ENCODE assay signal across 8 cellular contexts in the genomic region with DNA sequence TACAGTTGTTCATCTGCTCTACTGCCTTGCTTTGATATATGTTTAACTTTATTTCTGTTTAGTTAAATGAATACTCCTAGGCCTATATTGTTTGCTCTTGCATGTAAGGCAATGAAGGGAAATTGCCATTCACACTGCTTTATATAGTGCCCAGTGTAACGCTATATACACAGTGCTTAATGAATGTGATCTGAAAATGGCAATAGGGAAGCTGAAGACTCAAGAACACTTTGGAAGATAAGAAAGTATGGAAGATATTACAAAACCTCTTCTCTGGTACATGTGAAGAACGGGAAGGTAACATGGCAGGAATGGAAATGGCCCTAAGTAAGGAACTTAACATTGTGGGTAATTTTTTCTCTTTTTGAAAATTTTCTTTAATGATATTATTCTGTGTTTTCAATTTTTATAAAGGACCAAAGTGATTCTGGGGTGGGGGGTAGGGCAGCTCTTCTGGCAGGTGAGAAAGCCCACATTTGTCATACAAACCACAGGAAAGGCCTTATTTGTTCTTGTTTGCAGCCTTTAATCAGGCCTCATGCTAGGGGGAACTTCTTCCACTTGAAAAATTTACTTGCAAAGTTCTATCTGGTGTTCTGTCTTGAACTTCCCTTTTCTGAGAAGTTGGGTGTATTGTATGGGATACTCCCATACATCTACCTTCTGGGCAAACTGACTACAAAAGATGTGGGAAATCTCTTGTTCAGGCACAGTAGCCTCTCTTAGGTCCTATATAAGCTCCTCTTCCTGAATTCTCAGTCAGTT.
DNase-seq lines count a peak whose midpoint lies in the region; ATAC-seq and TF ChIP-seq lines count a peak whose summit lies in the region.

No MANE protein-coding gene starts in this region.

- POLR2A ChIA-PET in CD4-positive, alpha-beta memory T cell (lab: Charles Lee; ENCODE audit: partially characterized antibody) = interaction anchor here (0.6 to 4.5 kb wide), 20 partner anchors 8 to 208 kb away, joined by 3 to 105 read pairs (median 5); no protein-coding TSS in a partner anchor
- POLR2A ChIA-PET in activated CD4-positive, alpha-beta memory T cell treated with anti-CD3 and anti-CD28 coated beads for 36 hours (lab: Charles Lee) = interaction anchor here (0.8 to 1.8 kb wide), 7 partner anchors 17 to 107 kb away, joined by 3 to 13 read pairs (median 4); no protein-coding TSS in a partner anchor

- peak; percentile 22 to 52 (median 29) for DNase-seq in CD4-positive, alpha-beta memory T cell
- DNase-seq in activated CD4-positive, alpha-beta memory T cell treated with anti-CD3 and anti-CD28 coated beads for 36 hours = no peak
- DNase-seq in mucosa of descending colon (no peak), SJCRH30 (no peak), RKO (ENCODE audit: low spot score) (no peak), amygdala (lab: John Stamatoyannopoulos, UW) (no peak)

- peak overlapping the region; percentile 18 to 85 (median 71) for H3K4me3 Mint-ChIP-seq in CD4-positive, alpha-beta memory T cell
- H3K4me3 Mint-ChIP-seq in activated CD4-positive, alpha-beta memory T cell treated with anti-CD3 and anti-CD28 coated beads for 36 hours = peak overlapping the region; percentile 28

- H3K9me3 Mint-ChIP-seq in CD4-positive, alpha-beta memory T cell = peaks cover 0 to 2% (median 0%) of the 10 kb centered on the region in 8 donors
- peaks cover 4% of the 10 kb centered on the region for H3K9me3 Mint-ChIP-seq in activated CD4-positive, alpha-beta memory T cell treated with anti-CD3 and anti-CD28 coated beads for 36 hours

- peaks cover 5 to 12% of the 10 kb centered on the region in 2 donors for H3K36me3 Mint-ChIP-seq in CD4-positive, alpha-beta memory T cell
- H3K36me3 Mint-ChIP-seq in activated CD4-positive, alpha-beta memory T cell treated with anti-CD3 and anti-CD28 coated beads for 36 hours = peaks cover 10% of the 10 kb centered on the region

- CTCF ChIA-PET in CD4-positive, alpha-beta memory T cell (lab: Charles Lee; ENCODE audit: partially characterized antibody) = interaction anchor here (0.5 to 3.1 kb wide), 10 partner anchors 9 to 106 kb away, joined by 3 to 16 read pairs (median 6); no protein-coding TSS in a partner anchor
- CTCF ChIA-PET in activated CD4-positive, alpha-beta memory T cell treated with anti-CD3 and anti-CD28 coated beads for 36 hours (lab: Charles Lee) = interaction anchor here (1.2 to 2.7 kb wide), 7 partner anchors 12 to 106 kb away, joined by 3 to 10 read pairs (median 5); no protein-coding TSS in a partner anchor

- peak overlapping the region; percentile 66 to 94 (median 81) for H3K27ac Mint-ChIP-seq in CD4-positive, alpha-beta memory T cell
- peak overlapping the region; percentile 56 for H3K27ac Mint-ChIP-seq in activated CD4-positive, alpha-beta memory T cell treated with anti-CD3 and anti-CD28 coated beads for 36 hours

- intact Hi-C loops in CD4-positive, alpha-beta memory T cell (cut with micrococcal nuclease) = loop anchor here (1.0 to 2.0 kb wide), 2 partner anchors 17 to 37 kb away; no protein-coding TSS in a partner anchor
- intact Hi-C loops in activated CD4-positive, alpha-beta memory T cell treated with anti-CD3 and anti-CD28 coated beads for 36 hours (cut with micrococcal nuclease) = loop anchor here (2.0 kb wide), 1 partner anchor 37 kb away; no protein-coding TSS in a partner anchor
- intact Hi-C loops in mucosa of descending colon (cut with DNase I, micrococcal nuclease) = no loop called here

- no peaks in the 10 kb centered on the region for H3K27me3 Mint-ChIP-seq in CD4-positive, alpha-beta memory T cell
- no peaks in the 10 kb centered on the region for H3K27me3 Mint-ChIP-seq in activated CD4-positive, alpha-beta memory T cell treated with anti-CD3 and anti-CD28 coated beads for 36 hours

- peaks cover 76% of the 10 kb centered on the region for H3K4me1 ChIP-seq in CD4-positive, alpha-beta memory T cell (ENCODE audit: insufficient read depth, low read length)
- H3K4me1 ChIP-seq in mucosa of descending colon (ENCODE audit: low read depth) = peaks cover 6% of the 10 kb centered on the region
- H3K4me1 ChIP-seq in SJCRH30 = peaks cover 21% of the 10 kb centered on the region

- TF ChIP-seq CTCF in mucosa of descending colon (IDR thresholded peaks at IDR 0.05) = no peak

- H3K4me1 Mint-ChIP-seq in CD4-positive, alpha-beta memory T cell = peaks cover 58 to 82% (median 69%) of the 10 kb centered on the region in 4 donors
- H3K4me1 Mint-ChIP-seq in activated CD4-positive, alpha-beta memory T cell treated with anti-CD3 and anti-CD28 coated beads for 36 hours (ENCODE audit: low read depth) = peaks cover 69% of the 10 kb centered on the region

- no peaks in the 10 kb centered on the region for H3K36me3 ChIP-seq in CD4-positive, alpha-beta memory T cell (ENCODE audit: insufficient read depth, low read length)
- H3K36me3 ChIP-seq in mucosa of descending colon (ENCODE audit: low read depth) = no peaks in the 10 kb centered on the region
- H3K36me3 ChIP-seq in SJCRH30 = no peaks in the 10 kb centered on the region

- H3K4me3 ChIP-seq in CD4-positive, alpha-beta memory T cell (ENCODE audit: low read length in 2 of 2) = peak overlapping the region in 1 of 2 donors; percentile 1
- H3K4me3 ChIP-seq in mucosa of descending colon (no peak overlapping the region), SJCRH30 (no peak overlapping the region)

- H3K27ac ChIP-seq in CD4-positive, alpha-beta memory T cell (ENCODE audit: low read depth, low read length) = peak overlapping the region; percentile 28
- H3K27ac ChIP-seq in SJCRH30 = no peak overlapping the region

- ATAC-seq in HG02852 (IDR thresholded peaks at IDR 0.05; ENCODE audit: unreplicated experiment) (peak; percentile 38), mucosa of descending colon (peak; percentile 64), HG03457 (IDR thresholded peaks at IDR 0.05; ENCODE audit: unreplicated experiment) (no peak)

- H3K27me3 ChIP-seq in CD4-positive, alpha-beta memory T cell (ENCODE audit: insufficient read depth, low read length) = no peaks in the 10 kb centered on the region
- no peaks in the 10 kb centered on the region for H3K27me3 ChIP-seq in SJCRH30

- H3K9me3 ChIP-seq in CD4-positive, alpha-beta memory T cell (ENCODE audit: control insufficient read depth in 1 of 2, low read length in 2 of 2) = no peaks in the 10 kb centered on the region
- no peaks in the 10 kb centered on the region for H3K9me3 ChIP-seq in mucosa of descending colon
- peaks cover 4% of the 10 kb centered on the region; the same call in 1 of the 2 replicates for H3K9me3 ChIP-seq in SJCRH30 (replicated peaks)

Comparison
In these comparisons a context has a peak if more than half of its experiments do, and no peak if none do; other contexts are left out.
1. DNase-seq: peak in CD4-positive, alpha-beta memory T cell (5 of 5); none in activated CD4-positive, alpha-beta memory T cell treated with anti-CD3 and anti-CD28 coated beads for 36 hours (single experiment), mucosa of descending colon (0 of 3), SJCRH30 (0 of 2), RKO (single experiment) and amygdala (0 of 56).
2. intact Hi-C loops: an anchor here in CD4-positive, alpha-beta memory T cell (1.0 to 2.0 kb wide) and activated CD4-positive, alpha-beta memory T cell treated with anti-CD3 and anti-CD28 coated beads for 36 hours (2.0 kb wide); none called in mucosa of descending colon.